Comparison of ENCODE assay signal across 8 cellular contexts in genomic region chr7:95470452-95470851, GRCh38. TPM values are rescaled to one million over a fixed set of nuclear protein-coding genes. Genes with fewer than 3 reads are reported as not detected.
DNase-seq lines count a peak whose midpoint lies in the region; ATAC-seq and TF ChIP-seq lines count a peak whose summit lies in the region.

No MANE protein-coding gene starts in this region.

- no peaks in the 10 kb centered on the region for H3K9me3 Mint-ChIP-seq in activated naive CD4-positive, alpha-beta T cell treated with anti-CD3 and anti-CD28 coated beads, Interleukin-2, amount 10 ng/mL, durations not matched to agents 7 days and 5 days

- ATAC-seq in GM21515 (IDR thresholded peaks at IDR 0.05; ENCODE audit: unreplicated experiment) = peak; percentile 96
- peak; percentile 98 for ATAC-seq in HG03575 (IDR thresholded peaks at IDR 0.05; ENCODE audit: extremely low read depth, insufficient number of reproducible peaks, low FRiP score, unreplicated experiment)
- peak; percentile 90 for ATAC-seq in PC-3
- ATAC-seq in T-helper 17 cell = no peak

- peak; percentile 86 for DNase-seq in GF-D8 (lab: John Stamatoyannopoulos, UW)
- peak; percentile 22 for DNase-seq in PC-3
- peak; percentile 40 for DNase-seq in hepatocyte (ENCODE audit: low spot score)
- no peak for DNase-seq in activated effector memory CD4-positive, alpha-beta T cell treated with anti-CD3 and anti-CD28 coated beads, Interleukin-2, amount 50 U/mL, for 16 hours
- DNase-seq in activated naive CD4-positive, alpha-beta T cell treated with anti-CD3 and anti-CD28 coated beads, Interleukin-2, amount 10 ng/mL, durations not matched to agents 7 days and 5 days = no peak
- DNase-seq in T-helper 17 cell = no peak

- H3K79me2 ChIP-seq in PC-3 (ENCODE audit: low read length) = no peaks in the 10 kb centered on the region
- H3K79me2 ChIP-seq in hepatocyte = no peaks in the 10 kb centered on the region

- H3K27ac Mint-ChIP-seq in activated naive CD4-positive, alpha-beta T cell treated with anti-CD3 and anti-CD28 coated beads, Interleukin-2, amount 10 ng/mL, durations not matched to agents 7 days and 5 days = no peak overlapping the region
- no peak overlapping the region for H3K27ac Mint-ChIP-seq in T-helper 17 cell

- H3K4me1 Mint-ChIP-seq in activated naive CD4-positive, alpha-beta T cell treated with anti-CD3 and anti-CD28 coated beads, Interleukin-2, amount 10 ng/mL, durations not matched to agents 7 days and 5 days = peaks cover 6% of the 10 kb centered on the region
- no peaks in the 10 kb centered on the region for H3K4me1 Mint-ChIP-seq in T-helper 17 cell

- H3F3A ChIP-seq in PC-3 (ENCODE audit: low read length, unreplicated experiment) = no peaks in the 10 kb centered on the region

- H3K27ac ChIP-seq in PC-3 (ENCODE audit: low read length) = no peak overlapping the region
- peak overlapping the region; percentile 19 for H3K27ac ChIP-seq in hepatocyte

- TF ChIP-seq CTCF in PC-3 (conservative IDR thresholded peaks at IDR 0.05; ENCODE audit: low read depth, low read length) = no peak
- no peak for TF ChIP-seq CTCF in hepatocyte (IDR thresholded peaks at IDR 0.05; ENCODE audit: poor library complexity)

- H3K9ac ChIP-seq in PC-3 (ENCODE audit: low read length) = no peak overlapping the region

- CTCF ChIA-PET in PC-3 (lab: Charles Lee) = no interaction called here
- CTCF ChIA-PET in activated naive CD4-positive, alpha-beta T cell treated with anti-CD3 and anti-CD28 coated beads, Interleukin-2, amount 10 ng/mL, durations not matched to agents 7 days and 5 days (lab: Charles Lee) = no interaction called here

- intact Hi-C loops in PC-3 (cut with micrococcal nuclease) = loop anchor here (2.0 to 10.0 kb wide), 3 partner anchors 36 to 1186 kb away; partner anchors contain the start of genes PON2 and PPP1R9A

- no peaks in the 10 kb centered on the region for H4K20me1 ChIP-seq in PC-3 (ENCODE audit: low read length)
- H4K20me1 ChIP-seq in hepatocyte (ENCODE audit: insufficient read depth, poor library complexity, severe bottlenecking) = no peaks in the 10 kb centered on the region

- peak overlapping the region; percentile 41; the same call in 1 of the 2 replicates for H3K4me2 ChIP-seq in PC-3 (ENCODE audit: low read length)
- H3K4me2 ChIP-seq in hepatocyte = peak overlapping the region; percentile 25

- H3K27me3 ChIP-seq in PC-3 (ENCODE audit: low read length) (no peaks in the 10 kb centered on the region), hepatocyte (no peaks in the 10 kb centered on the region)

- H3K27me3 Mint-ChIP-seq in activated naive CD4-positive, alpha-beta T cell treated with anti-CD3 and anti-CD28 coated beads, Interleukin-2, amount 10 ng/mL, durations not matched to agents 7 days and 5 days = peaks cover 4% of the 10 kb centered on the region
- H3K27me3 Mint-ChIP-seq in T-helper 17 cell = peaks cover 10% of the 10 kb centered on the region

- H3K4me3 Mint-ChIP-seq in activated naive CD4-positive, alpha-beta T cell treated with anti-CD3 and anti-CD28 coated beads, Interleukin-2, amount 10 ng/mL, durations not matched to agents 7 days and 5 days = no peak overlapping the region
- H3K4me3 Mint-ChIP-seq in T-helper 17 cell = no peak overlapping the region

- H2AFZ ChIP-seq in PC-3 (ENCODE audit: low read length) (peak overlapping the region; percentile 56), hepatocyte (peak overlapping the region; percentile 18)

- H3K9me2 ChIP-seq in PC-3 (replicated peaks; ENCODE audit: low read length) (no peaks in the 10 kb centered on the region), hepatocyte (replicated peaks; ENCODE audit: insufficient read depth) (no peaks in the 10 kb centered on the region)

- H3K4me3 ChIP-seq in PC-3 (ENCODE audit: low read length) = no peak overlapping the region
- no peak overlapping the region for H3K4me3 ChIP-seq in hepatocyte

- H3K36me3 Mint-ChIP-seq in activated naive CD4-positive, alpha-beta T cell treated with anti-CD3 and anti-CD28 coated beads, Interleukin-2, amount 10 ng/mL, durations not matched to agents 7 days and 5 days = no peaks in the 10 kb centered on the region
- H3K36me3 Mint-ChIP-seq in T-helper 17 cell (ENCODE audit: low read depth) = no peaks in the 10 kb centered on the region

- H3K4me1 ChIP-seq in PC-3 (ENCODE audit: insufficient read depth, low read length) = peaks cover 8% of the 10 kb centered on the region
- no peaks in the 10 kb centered on the region for H3K4me1 ChIP-seq in hepatocyte (ENCODE audit: insufficient read depth)

- no peaks in the 10 kb centered on the region for H3K9me3 ChIP-seq in PC-3 (ENCODE audit: low read length)
- no peaks in the 10 kb centered on the region for H3K9me3 ChIP-seq in hepatocyte (ENCODE audit: low read depth)
- H3K9me3 ChIP-seq in T-helper 17 cell (ENCODE audit: control insufficient read depth, low read length, poor library complexity, severe bottlenecking) = no peaks in the 10 kb centered on the region

- no TSS peak for BruUV-seq in PC-3 (replicated peaks; lab: Mats Ljungman, UMichigan)

- no peaks in the 10 kb centered on the region for H3K36me3 ChIP-seq in PC-3 (ENCODE audit: low read depth, low read length)
- no peaks in the 10 kb centered on the region for H3K36me3 ChIP-seq in hepatocyte (replicated peaks; ENCODE audit: insufficient read depth, low read depth)

- WGBS in hepatocyte (ENCODE audit: low lambda C conversion rate, missing lambda C conversion rate) = 18% methylated on average over 3 of the region's 3 CpGs

- POLR2A ChIA-PET in PC-3 (lab: Charles Lee; ENCODE audit: unreplicated experiment) = no interaction called here

RNA-seq across cellular contexts. Expression of gene ASB4, which starts 15.3 kb away (rescaled TPM):
- total RNA-seq in PC-3 (2014; rRNA removed) = not detected in 2 replicates
- 0.03 and 0.08 TPM in 2 replicates for total RNA-seq in hepatocyte
- 0.35 TPM in 1 of 2 replicates, not detected in the other for polyA plus RNA-seq in hepatocyte
- total RNA-seq in T-helper 17 cell = not detected

RNA-seq across cellular contexts. Expression of gene PON2, which starts 35.6 kb away (rescaled TPM):
- total RNA-seq in PC-3 (2014; rRNA removed) (51.6 and 56.4 TPM in 2 replicates), hepatocyte (292 and 337 TPM in 2 replicates), T-helper 17 cell (1 to 10 TPM; 6.3 to 8.2 TPM)
- 244 and 273 TPM in 2 replicates for polyA plus RNA-seq in hepatocyte

Comparison
In these comparisons a context has a peak if more than half of its experiments do, and no peak if none do; other contexts are left out.
1. DNase-seq: peak in GF-D8 (single experiment), PC-3 (single experiment) and hepatocyte (single experiment); none in activated effector memory CD4-positive, alpha-beta T cell treated with anti-CD3 and anti-CD28 coated beads, Interleukin-2, amount 50 U/mL, for 16 hours (single experiment), activated naive CD4-positive, alpha-beta T cell treated with anti-CD3 and anti-CD28 coated beads, Interleukin-2, amount 10 ng/mL, durations not matched to agents 7 days and 5 days (single experiment) and T-helper 17 cell (0 of 3).